ENCODE assay signal across 10 cellular contexts in the genomic region with DNA sequence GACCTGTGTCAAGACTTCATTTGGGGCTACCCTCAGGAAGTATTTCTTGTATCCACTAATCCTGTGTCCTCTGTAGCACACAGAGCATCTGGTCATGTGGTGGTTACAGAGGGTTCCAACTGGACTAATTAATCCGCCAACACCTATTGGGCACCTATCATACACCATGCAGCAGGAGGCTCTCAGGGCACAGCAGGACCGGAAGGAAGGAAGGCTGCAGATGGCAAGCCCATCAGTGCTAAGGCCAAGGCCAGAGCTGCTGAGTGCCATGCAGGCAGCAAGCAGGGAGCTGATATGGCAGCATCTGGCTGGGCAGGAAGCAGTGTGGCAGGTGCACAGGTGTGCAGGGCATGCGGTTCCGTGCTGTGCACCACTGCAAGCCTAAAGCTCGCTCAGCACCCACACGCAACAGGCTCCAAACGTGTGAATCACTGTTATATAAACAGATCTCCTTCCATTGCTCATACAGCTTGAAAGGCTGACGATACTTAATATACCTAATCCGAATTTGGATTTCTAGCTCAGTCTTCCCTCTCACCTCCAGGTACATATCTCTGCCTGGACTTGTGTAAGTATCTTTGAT.
DNase-seq lines count a peak whose midpoint lies in the region; ATAC-seq, FAIRE-seq and TF ChIP-seq lines count a peak whose summit lies in the region.
"Had no signal": no experiment of that assay in that cellular context is flagged by ENCODE, and none has a peak within 500 bp of the region (broad histone marks: within the 10 kb centered on the region; RNA-seq: fewer than 3 reads in every experiment).

No MANE protein-coding gene starts in this region.

- H3K27me3 ChIP-seq in bronchial epithelial cell (ENCODE audit: control insufficient read depth, insufficient read depth, low read length), result no peaks in the 10 kb centered on the region
- H3K27me3 ChIP-seq in psoas muscle (ENCODE audit: insufficient read depth in 3 of 3, low read length in 2 of 3), result no peaks in the 10 kb centered on the region

- no peaks in the 10 kb centered on the region for H3K9me3 ChIP-seq in psoas muscle

- peaks cover 17% of the 10 kb centered on the region for H3K4me1 ChIP-seq in psoas muscle

- no peak for TF ChIP-seq CTCF in bronchial epithelial cell (IDR thresholded peaks at IDR 0.05; ENCODE audit: insufficient read depth, low read length, severe bottlenecking)
- TF ChIP-seq CTCF in psoas muscle (IDR thresholded peaks at IDR 0.05), result no peak

- 54 to 66% (median 62%) methylated on average over 9 of the region's 9 CpGs for WGBS in psoas muscle, 3 donors

- peak overlapping the region; percentile 63 for H3K27ac ChIP-seq in psoas muscle

- FAIRE-seq in bronchial epithelial cell (lab: Jason Lieb, UNC), result peak; percentile 90

- H3K36me3 ChIP-seq in bronchial epithelial cell (ENCODE audit: control insufficient read depth, insufficient read depth, low read length), result no peaks in the 10 kb centered on the region
- peaks cover 0 to 5% of the 10 kb centered on the region in 2 donors for H3K36me3 ChIP-seq in psoas muscle (ENCODE audit: insufficient read depth in 1 of 2, low read depth in 1 of 2)

- no peak overlapping the region for H3K4me3 ChIP-seq in bronchial epithelial cell (ENCODE audit: low read depth, low read length)
- no peak overlapping the region for H3K4me3 ChIP-seq in psoas muscle

- intact Hi-C loops in psoas muscle (cut with DNase I), result no loop called here

- ATAC-seq in psoas muscle, result peak; percentile 84 to 89 (median 86)

- DNase-seq in Daoy (ENCODE audit: low read depth) (peak; percentile 42), NCI-H1417 treated with DMSO at 0.1 percent for 48 hours (lab: John Stamatoyannopoulos, UW) (peak; percentile 25), bronchial epithelial cell (ENCODE audit: low read depth) (peak; percentile 93), psoas muscle (no peak), islet precursor cell (no peak)
- no peak for DNase-seq in activated CD8-positive, alpha-beta memory T cell treated with anti-CD3 and anti-CD28 coated beads, Interleukin-2, amount 50 U/mL, for 48 hours
- no peak for DNase-seq in activated naive CD4-positive, alpha-beta T cell treated with Interleukin-2 at 50 U/mL for 16 hours
- DNase-seq: activated CD4-positive, alpha-beta T cell treated with anti-CD3 and anti-CD28 coated beads, Interleukin-2, amount 10 ng/mL, durations not matched to agents 24 days and 14 days; C1 segment of cervical spinal cord; NCI-H446 had no signal

Comparison
In these comparisons a context has a peak if more than half of its experiments do, and no peak if none do; other contexts are left out.
1. DNase-seq: peak in Daoy (single experiment), NCI-H1417 treated with DMSO at 0.1 percent for 48 hours (single experiment) and bronchial epithelial cell (single experiment); none in psoas muscle (0 of 2), activated CD8-positive, alpha-beta memory T cell treated with anti-CD3 and anti-CD28 coated beads, Interleukin-2, amount 50 U/mL, for 48 hours (single experiment), islet precursor cell (single experiment) and activated naive CD4-positive, alpha-beta T cell treated with Interleukin-2 at 50 U/mL for 16 hours (single experiment).